ENCODE assay signal across 8 cellular contexts in genomic region chr11:119206512-119207299, GRCh38. TPM values are rescaled to one million over a fixed set of nuclear protein-coding genes. Genes with fewer than 3 reads are reported as not detected.
DNase-seq lines count a peak whose midpoint lies in the region; ATAC-seq, FAIRE-seq and TF ChIP-seq lines count a peak whose summit lies in the region.

No MANE protein-coding gene starts in this region.

- H3K36me3 ChIP-seq in body of pancreas (replicated peaks in 1 of 2; ENCODE audit: insufficient read depth in 1 of 2, low read depth in 2 of 2) = no peaks in the 10 kb centered on the region
- no peaks in the 10 kb centered on the region for H3K36me3 ChIP-seq in smooth muscle cell (ENCODE audit: low read depth)

- peaks cover 10% of the 10 kb centered on the region for H3F3A ChIP-seq in smooth muscle cell (ENCODE audit: low read depth)

- peaks cover 56% of the 10 kb centered on the region for H3K79me2 ChIP-seq in smooth muscle cell (ENCODE audit: low read depth)

- no peaks in the 10 kb centered on the region for H3K27me3 ChIP-seq in body of pancreas
- H3K27me3 ChIP-seq in smooth muscle cell (ENCODE audit: low read depth) = no peaks in the 10 kb centered on the region

- H3K27ac ChIP-seq in body of pancreas (peak overlapping the region; percentile 87 to 96 (median 92)), smooth muscle cell (ENCODE audit: low read depth) (peak overlapping the region; percentile 90)

- TF ChIP-seq CTCF in body of pancreas (IDR thresholded peaks at IDR 0.05) (no peak), smooth muscle cell (IDR thresholded peaks at IDR 0.05; ENCODE audit: borderline replicate concordance, insufficient read depth, poor library complexity, severe bottlenecking) (peak; percentile 4)

- H3K4me1 ChIP-seq in body of pancreas = peaks cover 16% of the 10 kb centered on the region
- peaks cover 21% of the 10 kb centered on the region for H3K4me1 ChIP-seq in smooth muscle cell (ENCODE audit: low read depth)

- intact Hi-C loops in body of pancreas (cut with DNase I) = loop anchor here (10.0 kb wide), 1 partner anchor 168 kb away; no protein-coding TSS in a partner anchor

- no peak for FAIRE-seq in RCC 7860 (lab: Jason Lieb, UNC)

- H3K9ac ChIP-seq in smooth muscle cell (ENCODE audit: low read depth) = peak overlapping the region; percentile 90

- H3K4me3 ChIP-seq in body of pancreas (peak overlapping the region; percentile 92 to 100), smooth muscle cell (peak overlapping the region; percentile 100)

- peak; percentile 19 for ATAC-seq in HG03097 (IDR thresholded peaks at IDR 0.05; ENCODE audit: low FRiP score, unreplicated experiment)
- peak; percentile 10 for ATAC-seq in body of pancreas

- peaks cover 50% of the 10 kb centered on the region for H4K20me1 ChIP-seq in smooth muscle cell (ENCODE audit: low read depth)

- no peak for TF ChIP-seq POLR2A in body of pancreas (IDR thresholded peaks at IDR 0.05)

- peak overlapping the region; percentile 97 for H2AFZ ChIP-seq in smooth muscle cell (ENCODE audit: low read depth)

- 0 to 1% methylated on average over 18 to 33 of the region's 40 CpGs for WGBS in body of pancreas, 2 donors
- WGBS in smooth muscle cell (ENCODE audit: low lambda C conversion rate) = under 1% methylated on average over 13 of the region's 40 CpGs

- no peaks in the 10 kb centered on the region for H3K9me3 ChIP-seq in body of pancreas
- H3K9me3 ChIP-seq in smooth muscle cell (replicated peaks; ENCODE audit: low read depth) = no peaks in the 10 kb centered on the region

- peak; percentile 63 for DNase-seq in NCI-H748 (lab: John Stamatoyannopoulos, UW; ENCODE audit: unreplicated experiment)
- no peak for DNase-seq in NCI-H748 treated with DMSO at 0.1 percent for 48 hours (lab: John Stamatoyannopoulos, UW)
- DNase-seq in SW480 (ENCODE audit: low spot score) = peak; percentile 46
- peak; percentile 32 to 52 (median 46) for DNase-seq in body of pancreas
- DNase-seq in iPS-NIHi7 (ENCODE audit: extremely low spot score) = peak; percentile 70
- no peak for DNase-seq in smooth muscle cell (lab: John Stamatoyannopoulos, UW; ENCODE audit: unreplicated experiment)
- no peak for DNase-seq in RCC 7860 (ENCODE audit: low spot score)

- peak overlapping the region; percentile 85 for H3K4me2 ChIP-seq in smooth muscle cell

RNA-seq across cellular contexts. Expression of gene CBL, which starts 0.6 kb away (rescaled TPM):
- total RNA-seq in body of pancreas (1 to 10 TPM; 3.0 to 6.5 TPM), smooth muscle cell (17.6 and 18.9 TPM in 2 replicates)
- 5.0 and 5.7 TPM in 2 replicates for polyA plus RNA-seq in smooth muscle cell

RNA-seq across cellular contexts. Expression of gene NHERF4, which starts 21.4 kb away (rescaled TPM):
- total RNA-seq in body of pancreas (1 to 10 TPM in 1 of 2 donors, not detected in 1; 3.6 TPM), smooth muscle cell (not detected in 2 replicates)
- 0.34 and 0.39 TPM in 2 replicates for polyA plus RNA-seq in smooth muscle cell

RNA-seq across cellular contexts. Expression of gene NLRX1, which starts 38.2 kb away (rescaled TPM):
- total RNA-seq in body of pancreas = 10 to 100 TPM in 1 of 2 donors, 1 to 10 TPM in 1; 9.3 to 30.7 TPM
- 10.6 and 13.0 TPM in 2 replicates for total RNA-seq in smooth muscle cell
- 16.8 and 18.7 TPM in 2 replicates for polyA plus RNA-seq in smooth muscle cell

RNA-seq across cellular contexts. Expression of gene ABCG4, which starts 57.9 kb away (rescaled TPM):
- total RNA-seq in body of pancreas (under 1 TPM in 1 of 2 donors, not detected in 1; 0.33 TPM), smooth muscle cell (0.76 and 0.85 TPM in 2 replicates)
- 2.0 and 2.1 TPM in 2 replicates for polyA plus RNA-seq in smooth muscle cell

Comparison
In these comparisons a context has a peak if more than half of its experiments do, and no peak if none do; other contexts are left out.
1. DNase-seq: peak in NCI-H748 (single experiment), SW480 (single experiment), body of pancreas (4 of 4) and iPS-NIHi7 (single experiment); none in NCI-H748 treated with DMSO at 0.1 percent for 48 hours (single experiment), smooth muscle cell (single experiment) and RCC 7860 (single experiment).